Comparison of ENCODE assay signal across 20 cellular contexts in the genomic region with DNA sequence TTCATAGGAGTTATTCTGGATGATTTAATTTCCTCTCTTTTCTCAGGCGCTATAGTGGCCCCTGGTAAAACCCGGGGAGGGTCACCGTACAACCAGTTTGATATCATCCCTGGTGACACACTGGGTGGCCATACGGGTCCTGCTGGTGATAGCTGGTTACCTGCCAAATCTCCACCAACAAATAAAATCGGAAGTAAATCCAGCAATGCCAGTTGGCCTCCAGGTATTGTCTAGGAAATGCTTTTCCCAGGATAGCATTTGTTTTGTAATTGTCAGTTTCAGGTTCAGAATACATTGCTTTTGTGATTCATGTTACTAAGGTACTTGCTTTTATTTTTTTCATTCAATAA. TPM values are rescaled to one million over a fixed set of nuclear protein-coding genes. Genes with fewer than 3 reads are reported as not detected.
DNase-seq lines count a peak whose midpoint lies in the region; ATAC-seq and TF ChIP-seq lines count a peak whose summit lies in the region.
"Had no signal": no experiment of that assay in that cellular context is flagged by ENCODE, and none has a peak within 500 bp of the region (broad histone marks: within the 10 kb centered on the region; RNA-seq: fewer than 3 reads in every experiment).

No MANE protein-coding gene starts in this region.

- no peak overlapping the region for H3K4me3 Mint-ChIP-seq in activated T-cell treated with anti-CD3 and anti-CD28 coated beads, Interleukin-2, amount 50 U/mL, for 24 hours
- no peak overlapping the region for H3K4me3 Mint-ChIP-seq in chondrocyte (ENCODE audit: unreplicated experiment)
- no peak overlapping the region for H3K4me3 Mint-ChIP-seq in naive thymus-derived CD4-positive, alpha-beta T cell
- H3K4me3 Mint-ChIP-seq: activated CD4-positive, alpha-beta memory T cell treated with anti-CD3 and anti-CD28 coated beads for 36 hours; natural killer cell treated with Interleukin-12 subunit alpha and Interleukin-12 subunit beta and Interleukin-15 and Interleukin-18, amount 100 ng/mL, for 72 hours had no signal

- TF ChIP-seq EP300 in tibial nerve (IDR thresholded peaks at IDR 0.05) = no peak

- H3K4me3 ChIP-seq in naive thymus-derived CD4-positive, alpha-beta T cell (ENCODE audit: low read length) = no peak overlapping the region
- H3K4me3 ChIP-seq in tibial nerve = no peak overlapping the region
- H3K4me3 ChIP-seq: SJCRH30, testis had no signal

- intact Hi-C loops in naive thymus-derived CD4-positive, alpha-beta T cell (cut with micrococcal nuclease) = no loop called here

- no peak for DNase-seq in activated T-cell treated with anti-CD3 and anti-CD28 coated beads, Interleukin-2, amount 50 U/mL, for 24 hours
- DNase-seq in activated T-cell treated with anti-CD3 and anti-CD28 coated beads for 4 hours (no peak), chondrocyte (ENCODE audit: low spot score) (no peak), tibial nerve (ENCODE audit: low spot score in 2 of 2) (no peak)
- no peak for DNase-seq in naive thymus-derived CD4-positive, alpha-beta T cell
- DNase-seq: activated CD4-positive, alpha-beta memory T cell treated with anti-CD3 and anti-CD28 coated beads for 36 hours; dermis blood vessel endothelial cell; Kasumi-1; left colon; NCI-H1436; NCI-H226; retina; SJCRH30; stimulated activated CD4-positive, alpha-beta T cell treated with anti-CD3 and anti-CD28 coated beads, Interleukin-2, amount 100 ng/mL, for 24 hours; testis had no signal

- peaks cover 0 to 29% of the 10 kb centered on the region in 2 donors for H3K4me1 ChIP-seq in naive thymus-derived CD4-positive, alpha-beta T cell (ENCODE audit: control insufficient read depth in 2 of 2, insufficient read depth in 2 of 2, low read length in 2 of 2)
- H3K4me1 ChIP-seq in tibial nerve = peaks cover 0 to 54% (median 15%) of the 10 kb centered on the region in 4 donors
- H3K4me1 ChIP-seq: SJCRH30, testis had no signal

- peak overlapping the region; percentile 24 for H3K27ac Mint-ChIP-seq in activated T-cell treated with anti-CD3 and anti-CD28 coated beads, Interleukin-2, amount 50 U/mL, for 24 hours
- H3K27ac Mint-ChIP-seq in chondrocyte (ENCODE audit: unreplicated experiment) = peak overlapping the region; percentile 79
- H3K27ac Mint-ChIP-seq in naive thymus-derived CD4-positive, alpha-beta T cell = peak overlapping the region in 6 of 9 donors; percentile 45 to 85 (median 64)
- H3K27ac Mint-ChIP-seq: activated CD4-positive, alpha-beta memory T cell treated with anti-CD3 and anti-CD28 coated beads for 36 hours; activated T-helper 2 cell treated with anti-CD3 and anti-CD28 coated beads, Interferon-gamma antibody, Interleukin-2, Interleukin-4, amounts not matched to agents 10 μg/mL and 5 μg/mL and 100 μg/mL, durations not matched to agents 14 hours and 24 hours and 36 hours; natural killer cell treated with Interleukin-12 subunit alpha and Interleukin-12 subunit beta and Interleukin-15 and Interleukin-18, amount 100 ng/mL, for 72 hours had no signal

- H3K27me3 Mint-ChIP-seq in activated T-cell treated with anti-CD3 and anti-CD28 coated beads, Interleukin-2, amount 50 U/mL, for 24 hours = no peaks in the 10 kb centered on the region
- H3K27me3 Mint-ChIP-seq in chondrocyte (ENCODE audit: low read depth) = no peaks in the 10 kb centered on the region
- H3K27me3 Mint-ChIP-seq in naive thymus-derived CD4-positive, alpha-beta T cell = no peaks in the 10 kb centered on the region
- H3K27me3 Mint-ChIP-seq: activated CD4-positive, alpha-beta memory T cell treated with anti-CD3 and anti-CD28 coated beads for 36 hours; natural killer cell treated with Interleukin-12 subunit alpha and Interleukin-12 subunit beta and Interleukin-15 and Interleukin-18, amount 100 ng/mL, for 72 hours had no signal

- POLR2A ChIA-PET in naive thymus-derived CD4-positive, alpha-beta T cell (lab: Charles Lee) = interaction anchor here (1.1 to 1.5 kb wide), 2 partner anchors 13 to 16 kb away, joined by 3 read pairs; no protein-coding TSS in a partner anchor

- H3K27ac ChIP-seq in naive thymus-derived CD4-positive, alpha-beta T cell (ENCODE audit: low read depth, low read length) = no peak overlapping the region
- peak overlapping the region in 3 of 4 donors; percentile 51 to 78 (median 74) for H3K27ac ChIP-seq in tibial nerve
- H3K27ac ChIP-seq: SJCRH30, testis had no signal

- peaks cover 33 to 66% (median 45%) of the 10 kb centered on the region in 3 experiments for H3K36me3 ChIP-seq in naive thymus-derived CD4-positive, alpha-beta T cell (ENCODE audit: control insufficient read depth in 2 of 3, insufficient read depth in 3 of 3, low read length in 3 of 3)
- H3K36me3 ChIP-seq in tibial nerve = peaks cover 0 to 74% (median 7%) of the 10 kb centered on the region in 3 donors

- H3K9me3 ChIP-seq in naive thymus-derived CD4-positive, alpha-beta T cell (ENCODE audit: control insufficient read depth in 2 of 3, low read length in 3 of 3) = no peaks in the 10 kb centered on the region
- H3K9me3 ChIP-seq in tibial nerve = no peaks in the 10 kb centered on the region
- H3K9me3 ChIP-seq: SJCRH30, testis had no signal

- H3K36me3 Mint-ChIP-seq in activated T-cell treated with anti-CD3 and anti-CD28 coated beads, Interleukin-2, amount 50 U/mL, for 24 hours (ENCODE audit: low read depth) = peaks cover 86% of the 10 kb centered on the region
- peaks cover 39% of the 10 kb centered on the region for H3K36me3 Mint-ChIP-seq in chondrocyte (ENCODE audit: low read depth)
- H3K36me3 Mint-ChIP-seq in naive thymus-derived CD4-positive, alpha-beta T cell = peaks cover 33 to 70% (median 52%) of the 10 kb centered on the region in 5 donors

- 35 to 40% methylated on average over 5 of the region's 5 CpGs for WGBS in tibial nerve, 2 donors

- no peaks in the 10 kb centered on the region for H3K27me3 ChIP-seq in naive thymus-derived CD4-positive, alpha-beta T cell (ENCODE audit: control insufficient read depth in 2 of 2, insufficient read depth in 2 of 2, low read length in 2 of 2)
- H3K27me3 ChIP-seq in tibial nerve = no peaks in the 10 kb centered on the region
- H3K27me3 ChIP-seq: SJCRH30, testis had no signal

- CTCF ChIA-PET in naive thymus-derived CD4-positive, alpha-beta T cell (lab: Charles Lee) = interaction anchor here (0.8 kb wide), 1 partner anchor 37 kb away, joined by 3 read pairs; no protein-coding TSS in a partner anchor

- no peak for ATAC-seq in naive thymus-derived CD4-positive, alpha-beta T cell
- ATAC-seq in HG02798 (IDR thresholded peaks at IDR 0.05; ENCODE audit: poor library complexity, unreplicated experiment) (no peak), HG03442 (IDR thresholded peaks at IDR 0.05; ENCODE audit: unreplicated experiment) (no peak), GM19452 (IDR thresholded peaks at IDR 0.05; ENCODE audit: unreplicated experiment) (no peak)
- ATAC-seq: left colon; natural killer cell treated with Interleukin-12 subunit alpha and Interleukin-12 subunit beta and Interleukin-15 and Interleukin-18, amount 100 ng/mL, for 72 hours had no signal

- peaks cover 29% of the 10 kb centered on the region for H3K4me1 Mint-ChIP-seq in activated T-cell treated with anti-CD3 and anti-CD28 coated beads, Interleukin-2, amount 50 U/mL, for 24 hours (ENCODE audit: low read depth)
- H3K4me1 Mint-ChIP-seq in chondrocyte (ENCODE audit: low read depth) = peaks cover 18% of the 10 kb centered on the region
- H3K4me1 Mint-ChIP-seq in naive thymus-derived CD4-positive, alpha-beta T cell = peaks cover 25 to 56% (median 51%) of the 10 kb centered on the region in 7 donors

- TF ChIP-seq CTCF in chondrocyte (IDR thresholded peaks at IDR 0.05) (no peak), tibial nerve (IDR thresholded peaks at IDR 0.05) (no peak)

- TF ChIP-seq POLR2A in tibial nerve (IDR thresholded peaks at IDR 0.05) = no peak

- H3K9me3 Mint-ChIP-seq in activated T-cell treated with anti-CD3 and anti-CD28 coated beads, Interleukin-2, amount 50 U/mL, for 24 hours = no peaks in the 10 kb centered on the region
- H3K9me3 Mint-ChIP-seq in chondrocyte (ENCODE audit: low read depth) = no peaks in the 10 kb centered on the region
- H3K9me3 Mint-ChIP-seq in naive thymus-derived CD4-positive, alpha-beta T cell = peaks cover 0 to 3% (median 0%) of the 10 kb centered on the region in 11 donors
- H3K9me3 Mint-ChIP-seq: activated CD4-positive, alpha-beta memory T cell treated with anti-CD3 and anti-CD28 coated beads for 36 hours; activated T-helper 2 cell treated with anti-CD3 and anti-CD28 coated beads, Interferon-gamma antibody, Interleukin-2, Interleukin-4, amounts not matched to agents 10 μg/mL and 5 μg/mL and 100 μg/mL, durations not matched to agents 14 hours and 24 hours and 36 hours; natural killer cell treated with Interleukin-12 subunit alpha and Interleukin-12 subunit beta and Interleukin-15 and Interleukin-18, amount 100 ng/mL, for 72 hours had no signal

RNA-seq across cellular contexts. Expression of gene ADSL, which starts 35.6 kb away (rescaled TPM):
- total RNA-seq in chondrocyte (56.3 to 62.2 TPM (median 58.1 TPM) in 3 replicates), tibial nerve (10 to 100 TPM; 36.1 to 71.8 (median 58.1) TPM)
- total RNA-seq in naive thymus-derived CD4-positive, alpha-beta T cell = 100 to 1,000 TPM in 1 of 5 experiments, 10 to 100 TPM in 4; 54.4 to 127 (median 61.9) TPM
- 100 to 1,000 TPM; 118 to 121 TPM for polyA plus RNA-seq in naive thymus-derived CD4-positive, alpha-beta T cell

RNA-seq across cellular contexts. Expression of gene SGSM3, which starts 59.6 kb away (rescaled TPM):
- total RNA-seq in chondrocyte (59.5 to 80.3 TPM (median 66.7 TPM) in 3 replicates), tibial nerve (100 to 1,000 TPM in 1 of 4 donors, 10 to 100 TPM in 3; 47.2 to 106 (median 69.2) TPM)
- total RNA-seq in naive thymus-derived CD4-positive, alpha-beta T cell = 100 to 1,000 TPM in 2 of 5 experiments, 10 to 100 TPM in 3; 75.2 to 114 (median 91.1) TPM
- polyA plus RNA-seq in naive thymus-derived CD4-positive, alpha-beta T cell = 10 to 100 TPM; 52.1 to 61.2 TPM

Comparison
In these comparisons a context has a peak if more than half of its experiments do, and no peak if none do; other contexts are left out.
1. H3K27ac Mint-ChIP-seq: peak in every context shown above with its lines; median percentile 79 in chondrocyte; 64 in naive thymus-derived CD4-positive, alpha-beta T cell; 24 in activated T-cell treated with anti-CD3 and anti-CD28 coated beads, Interleukin-2, amount 50 U/mL, for 24 hours.